Comparison of ENCODE assay signal across 1 cellular context in genomic region chr12:12716845-12717585, GRCh38.
TF ChIP-seq lines count a peak whose summit lies in the region.

TSS of gene CDKN1B (plus strand) at chr12:12717368. CDS start at chr12:12717840, 472 bp downstream.

TF ChIP-seq in HepG2, 621 proteins besides CTCF, POLR2A, EP300 and RAD21 (continued from another document and continues in another):
- TF ChIP-seq ZNF513 (CRISPR knock-in tag; conservative IDR thresholded peaks at IDR 0.05) (no peak), ZBTB43 (CRISPR knock-in tag; conservative IDR thresholded peaks at IDR 0.05) (0 out of 2 replicates have a peak, but pooled peaks have one; percentile 67), ZNF747 (CRISPR knock-in tag; IDR thresholded peaks at IDR 0.05; ENCODE audit: borderline replicate concordance) (peak; percentile 83; the same call in 1 of the 2 replicates), ATF7 (IDR thresholded peaks at IDR 0.05) (no peak), ATF7 (CRISPR knock-in tag; IDR thresholded peaks at IDR 0.05) (no peak), MYPOP (CRISPR knock-in tag; IDR thresholded peaks at IDR 0.05) (peak; percentile 68; the same call in 1 of the 2 replicates), HBP1 (CRISPR knock-in tag; IDR thresholded peaks at IDR 0.05; ENCODE audit: low read depth) (0 out of 2 replicates have a peak, but pooled peaks have one; percentile 10), SALL2 (CRISPR knock-in tag; IDR thresholded peaks at IDR 0.05) (no peak), HOXA7 (CRISPR knock-in tag; IDR thresholded peaks at IDR 0.05) (0 out of 2 replicates have a peak, but pooled peaks have one; percentile 45), SOX13 (IDR thresholded peaks at IDR 0.05) (no peak), SOX13 (CRISPR knock-in tag; conservative IDR thresholded peaks at IDR 0.05 in 1 of 2, IDR thresholded peaks at IDR 0.05 in 1 of 2) (peak in 1 of 2 experiments; percentile 27; a peak in 1 of 4 replicates), HDAC1 (CRISPR knock-in tag; IDR thresholded peaks at IDR 0.05) (peak; percentile 59), USF2 (IDR thresholded peaks at IDR 0.05; ENCODE audit: low read depth, low read length) (no peak), USF2 (CRISPR knock-in tag; IDR thresholded peaks at IDR 0.05; ENCODE audit: borderline replicate concordance) (peak; percentile 66), ZSCAN22 (CRISPR knock-in tag; IDR thresholded peaks at IDR 0.05) (no peak), ZUFSP (CRISPR knock-in tag; IDR thresholded peaks at IDR 0.05; ENCODE audit: borderline replicate concordance) (no peak), ZNF432 (CRISPR knock-in tag; IDR thresholded peaks at IDR 0.05; ENCODE audit: borderline replicate concordance) (no peak), EHMT2 (IDR thresholded peaks at IDR 0.05; ENCODE audit: borderline replicate concordance, low read depth, low read length) (no peak), ZFP90 (CRISPR knock-in tag; IDR thresholded peaks at IDR 0.05; ENCODE audit: borderline replicate concordance) (0 out of 2 replicates have a peak, but pooled peaks have one; percentile 48), ISL2 (CRISPR knock-in tag; IDR thresholded peaks at IDR 0.05) (peak; percentile 50; the same call in 1 of the 2 replicates), ZSCAN29 (CRISPR knock-in tag; conservative IDR thresholded peaks at IDR 0.05) (no peak), ZNF331 (CRISPR knock-in tag; IDR thresholded peaks at IDR 0.05) (0 out of 2 replicates have a peak, but pooled peaks have one; percentile 37), ZSCAN31 (CRISPR knock-in tag; IDR thresholded peaks at IDR 0.05; ENCODE audit: low read depth) (peak; percentile 84; the same call in 1 of the 2 replicates), KLF12 (CRISPR knock-in tag; IDR thresholded peaks at IDR 0.05; ENCODE audit: borderline replicate concordance) (peak; percentile 38; the same call in 1 of the 2 replicates), MAF1 (CRISPR knock-in tag; IDR thresholded peaks at IDR 0.05; ENCODE audit: borderline replicate concordance) (0 out of 2 replicates have a peak, but pooled peaks have one; percentile 17), HMGXB4 (CRISPR knock-in tag; IDR thresholded peaks at IDR 0.05; ENCODE audit: borderline replicate concordance in 1 of 2, low read depth in 1 of 2) (peak; percentile 2 to 66; a peak in 2 of 4 replicates), ZNF101 (CRISPR knock-in tag; IDR thresholded peaks at IDR 0.05; ENCODE audit: borderline replicate concordance, low read depth) (0 out of 2 replicates have a peak, but pooled peaks have one; percentile 55), JUN (CRISPR knock-in tag; IDR thresholded peaks at IDR 0.05) (0 out of 2 replicates have a peak, but pooled peaks have one; percentile 19), ZNF138 (CRISPR knock-in tag; IDR thresholded peaks at IDR 0.05; ENCODE audit: low read depth) (no peak), ZNF788 (CRISPR knock-in tag; IDR thresholded peaks at IDR 0.05; ENCODE audit: borderline replicate concordance) (0 out of 2 replicates have a peak, but pooled peaks have one; percentile 34), ZBTB38 (CRISPR knock-in tag; IDR thresholded peaks at IDR 0.05) (peak; percentile 61; the same call in 1 of the 2 replicates), EED (CRISPR knock-in tag; IDR thresholded peaks at IDR 0.05) (peak; percentile 69; the same call in 1 of the 2 replicates), TCF7 (IDR thresholded peaks at IDR 0.05; ENCODE audit: low read depth) (0 out of 2 replicates have a peak, but pooled peaks have one; percentile 15), ZNF678 (CRISPR knock-in tag; IDR thresholded peaks at IDR 0.05) (no peak), ZNF569 (CRISPR knock-in tag; IDR thresholded peaks at IDR 0.05; ENCODE audit: borderline replicate concordance) (no peak), ZNF746 (CRISPR knock-in tag; IDR thresholded peaks at IDR 0.05) (peak; percentile 80; the same call in 1 of the 2 replicates), NFYB (CRISPR knock-in tag; IDR thresholded peaks at IDR 0.05) (peak; percentile 56), PRMT3 (CRISPR knock-in tag; IDR thresholded peaks at IDR 0.05; ENCODE audit: borderline replicate concordance, low read depth) (0 out of 2 replicates have a peak, but pooled peaks have one; percentile 67), ZFYVE20 (CRISPR knock-in tag; IDR thresholded peaks at IDR 0.05; ENCODE audit: borderline replicate concordance, low read depth) (no peak), PREB (CRISPR knock-in tag; IDR thresholded peaks at IDR 0.05) (no peak), SOX5 (CRISPR knock-in tag; IDR thresholded peaks at IDR 0.05; ENCODE audit: borderline replicate concordance) (peak; percentile 50; the same call in 1 of the 2 replicates), ZFP36 (IDR thresholded peaks at IDR 0.05; ENCODE audit: borderline replicate concordance, low read depth, low read length, partially characterized antibody) (no peak), KLF6 (CRISPR knock-in tag; IDR thresholded peaks at IDR 0.05) (no peak), POLR2AphosphoS2 (IDR thresholded peaks at IDR 0.05; ENCODE audit: low read depth, low read length) (0 out of 2 replicates have a peak, but pooled peaks have one; percentile 59), ZNF564 (CRISPR knock-in tag; IDR thresholded peaks at IDR 0.05) (peak; percentile 52; the same call in 1 of the 2 replicates), ZNF567 (CRISPR knock-in tag; IDR thresholded peaks at IDR 0.05; ENCODE audit: borderline replicate concordance) (no peak), ZXDC (CRISPR knock-in tag; IDR thresholded peaks at IDR 0.05) (no peak), DBP (CRISPR knock-in tag; IDR thresholded peaks at IDR 0.05; ENCODE audit: not compliant biosample characterization) (no peak)
